In the genomic region with DNA sequence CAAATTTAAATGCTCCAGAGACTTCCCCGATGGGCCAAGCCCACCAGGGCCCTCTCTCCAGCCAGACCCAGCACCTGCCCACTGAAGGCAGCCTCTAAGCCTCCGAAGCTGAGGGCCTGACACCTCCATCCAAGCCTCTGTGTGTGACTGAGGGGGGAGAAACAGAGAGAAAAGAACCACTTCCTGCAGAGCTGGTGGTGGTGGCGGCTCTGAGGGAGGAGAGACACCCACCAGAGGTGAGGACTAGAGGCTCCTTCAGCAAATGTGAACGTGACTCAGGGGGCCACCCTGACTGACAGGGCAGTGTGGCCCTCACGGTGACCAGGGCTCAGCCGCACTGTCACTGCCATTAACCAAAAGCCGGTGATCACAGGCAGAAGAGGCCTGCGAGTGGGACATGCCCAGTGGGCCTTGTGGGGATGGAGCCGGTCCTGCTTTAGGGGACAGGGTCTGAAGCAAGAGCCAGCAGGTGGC, we compare ENCODE assay signal across 8 cellular contexts.
A peak's percentile ranks its signal among the peaks of the same experiment; 100 is the strongest.
DNase-seq lines count a peak whose midpoint lies in the region; ATAC-seq lines count a peak whose summit lies in the region.

No MANE protein-coding gene starts in this region.

- peak; percentile 84 for ATAC-seq in HG03432 (IDR thresholded peaks at IDR 0.05; ENCODE audit: unreplicated experiment)

- DNase-seq in SKM-1 treated with dmso at 0.1 percent for 144 hours (lab: John Stamatoyannopoulos, UW; ENCODE audit: unreplicated experiment) (peak; percentile 5), SKM-1 (lab: John Stamatoyannopoulos, UW; ENCODE audit: unreplicated experiment) (no peak), activated T-helper 1 cell treated with Interleukin-2 at 50 U/mL for 16 hours (ENCODE audit: low read depth) (peak; percentile 50), NCI-H2196 (lab: John Stamatoyannopoulos, UW; ENCODE audit: unreplicated experiment) (no peak), NOMO-1 (lab: John Stamatoyannopoulos, UW; ENCODE audit: unreplicated experiment in 2 of 2) (no peak), SW480 (ENCODE audit: low spot score) (no peak)
- peak; percentile 41 for DNase-seq in stimulated activated CD4-positive, alpha-beta T cell treated with anti-CD3 and anti-CD28 coated beads, Interleukin-2, amount 100 ng/mL, for 4 hours (ENCODE audit: low read depth)

Comparison
In these comparisons a context has a peak if more than half of its experiments do, and no peak if none do; other contexts are left out.
1. DNase-seq: peak in SKM-1 treated with dmso at 0.1 percent for 144 hours (single experiment), activated T-helper 1 cell treated with Interleukin-2 at 50 U/mL for 16 hours (single experiment) and stimulated activated CD4-positive, alpha-beta T cell treated with anti-CD3 and anti-CD28 coated beads, Interleukin-2, amount 100 ng/mL, for 4 hours (single experiment); none in SKM-1 (single experiment), NCI-H2196 (single experiment), NOMO-1 (0 of 2) and SW480 (single experiment).